Comparison of ENCODE assay signal across 25 cellular contexts in genomic region chr16:68097895-68098294, GRCh38.
"Had no signal": no experiment of that assay in that cellular context is flagged by ENCODE, and none has a peak within 500 bp of the region (broad histone marks: within the 10 kb centered on the region; RNA-seq: fewer than 3 reads in every experiment).

No MANE protein-coding gene starts in this region.

- DNase-seq: activated B cell treated with CpG ODN at 0.5 μM for 24 hours; activated CD4-positive, alpha-beta T cell treated with anti-CD3 and anti-CD28 coated beads for 1 hour; activated CD4-positive, alpha-beta T cell treated with anti-CD3 and anti-CD28 coated beads, Interleukin-2, amount 10 ng/mL, durations not matched to agents 7 days and 5 days; activated CD8-positive, alpha-beta memory T cell treated with anti-CD3 and anti-CD28 coated beads, Interleukin-2, amount 50 U/mL, for 48 hours; activated CD8-positive, alpha-beta T cell treated with anti-CD3 and anti-CD28 coated beads for 36 hours; activated effector memory CD4-positive, alpha-beta T cell treated with Interleukin-2 at 50 U/mL for 16 hours; activated naive CD4-positive, alpha-beta T cell; activated naive CD8-positive, alpha-beta T cell treated with anti-CD3 and anti-CD28 coated beads for 36 hours; activated T-cell treated with anti-CD3 and anti-CD28 coated beads, Interleukin-2, amount 50 U/mL, for 24 hours; adrenal gland; anterior cingulate cortex; Karpas-422; MM.1S; NCI-H1105; NCI-H1436; NCI-H1694 treated with DMSO at 0.1 percent for 48 hours; NCI-H2029 treated with DMSO at 0.1 percent for 48 hours; NCI-H345; NCI-H510A; NCI-H526 treated with DMSO at 0.1 percent for 48 hours; NCI-H82; SIG-M5; T-helper 2 cell; T1000 had no signal

- H3K27ac ChIP-seq: adrenal gland had no signal

- H3K9me3 Mint-ChIP-seq: activated CD8-positive, alpha-beta T cell treated with anti-CD3 and anti-CD28 coated beads for 36 hours; activated T-cell treated with anti-CD3 and anti-CD28 coated beads, Interleukin-2, amount 50 U/mL, for 24 hours; activated T-helper 1 cell treated with anti-CD3 and anti-CD28 coated beads, Interleukin-12 subunit alpha, Interleukin-12 subunit beta, Interleukin-2, Interleukin-4 antibody, amounts not matched to agents 30 ng/mL and 10 ng/mL and 1 ng/mL, durations not matched to agents 14 hours and 24 hours and 36 hours had no signal

- H3K27me3 Mint-ChIP-seq: activated B cell treated with CpG ODN at 0.5 μM for 24 hours; activated CD4-positive, alpha-beta T cell treated with anti-CD3 and anti-CD28 coated beads, Interleukin-2, amount 10 ng/mL, durations not matched to agents 7 days and 5 days; activated CD8-positive, alpha-beta T cell treated with anti-CD3 and anti-CD28 coated beads for 36 hours; activated naive CD8-positive, alpha-beta T cell treated with anti-CD3 and anti-CD28 coated beads for 36 hours; activated T-cell treated with anti-CD3 and anti-CD28 coated beads, Interleukin-2, amount 50 U/mL, for 24 hours had no signal

- H3K4me3 ChIP-seq: adrenal gland had no signal

- H3K27me3 ChIP-seq: adrenal gland had no signal

- H3K27ac Mint-ChIP-seq: activated B cell treated with CpG ODN at 0.5 μM for 24 hours; activated CD4-positive, alpha-beta T cell treated with anti-CD3 and anti-CD28 coated beads, Interleukin-2, amount 10 ng/mL, durations not matched to agents 7 days and 5 days; activated CD8-positive, alpha-beta T cell treated with anti-CD3 and anti-CD28 coated beads for 36 hours; activated naive CD8-positive, alpha-beta T cell treated with anti-CD3 and anti-CD28 coated beads for 36 hours; activated T-cell treated with anti-CD3 and anti-CD28 coated beads, Interleukin-2, amount 50 U/mL, for 24 hours; activated T-helper 1 cell treated with anti-CD3 and anti-CD28 coated beads, Interleukin-12 subunit alpha, Interleukin-12 subunit beta, Interleukin-2, Interleukin-4 antibody, amounts not matched to agents 30 ng/mL and 10 ng/mL and 1 ng/mL, durations not matched to agents 14 hours and 24 hours and 36 hours had no signal

- H3K36me3 ChIP-seq: adrenal gland had no signal

- ATAC-seq: activated CD8-positive, alpha-beta T cell treated with anti-CD3 and anti-CD28 coated beads for 36 hours had no signal

- H3K4me3 Mint-ChIP-seq: activated B cell treated with CpG ODN at 0.5 μM for 24 hours; activated CD4-positive, alpha-beta T cell treated with anti-CD3 and anti-CD28 coated beads, Interleukin-2, amount 10 ng/mL, durations not matched to agents 7 days and 5 days; activated CD8-positive, alpha-beta T cell treated with anti-CD3 and anti-CD28 coated beads for 36 hours; activated naive CD8-positive, alpha-beta T cell treated with anti-CD3 and anti-CD28 coated beads for 36 hours; activated T-cell treated with anti-CD3 and anti-CD28 coated beads, Interleukin-2, amount 50 U/mL, for 24 hours; activated T-helper 1 cell treated with anti-CD3 and anti-CD28 coated beads, Interleukin-12 subunit alpha, Interleukin-12 subunit beta, Interleukin-2, Interleukin-4 antibody, amounts not matched to agents 30 ng/mL and 10 ng/mL and 1 ng/mL, durations not matched to agents 14 hours and 24 hours and 36 hours had no signal

- H3K9me3 ChIP-seq: adrenal gland had no signal
